16 cellular contexts compared by ENCODE assay signal in the genomic region with DNA sequence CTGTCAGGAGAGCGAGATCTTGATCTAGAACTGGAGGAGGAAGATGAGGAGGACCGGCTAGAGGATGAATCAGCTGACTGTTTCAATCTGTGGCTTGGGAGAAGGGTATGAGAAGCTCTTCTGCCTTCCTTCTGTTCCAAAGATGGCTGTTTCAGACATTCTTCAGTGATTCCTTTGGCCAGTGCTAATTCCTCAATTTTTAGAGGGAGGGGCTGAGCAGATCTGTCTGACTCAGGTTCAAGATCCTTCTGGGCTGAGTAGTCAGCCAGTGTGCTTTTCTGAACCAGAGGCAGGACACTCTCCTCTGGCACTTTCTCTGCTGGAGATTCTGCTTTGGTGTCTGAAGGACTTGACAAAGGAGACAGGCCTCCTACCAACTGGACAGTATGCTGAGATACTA. TPM values are rescaled to one million over a fixed set of nuclear protein-coding genes. Genes with fewer than 3 reads are reported as not detected.
DNase-seq lines count a peak whose midpoint lies in the region; ATAC-seq and TF ChIP-seq lines count a peak whose summit lies in the region.
"Had no signal": no experiment of that assay in that cellular context is flagged by ENCODE, and none has a peak within 500 bp of the region (broad histone marks: within the 10 kb centered on the region; RNA-seq: fewer than 3 reads in every experiment).

No MANE protein-coding gene starts in this region.

- H3K9me2 ChIP-seq in hepatocyte (replicated peaks; ENCODE audit: insufficient read depth) = no peaks in the 10 kb centered on the region

- ATAC-seq in activated naive CD8-positive, alpha-beta T cell treated with anti-CD3 and anti-CD28 coated beads, Interleukin-2, amount 50 U/mL, for 24 hours = no peak
- no peak for ATAC-seq in GM18870 (IDR thresholded peaks at IDR 0.05; ENCODE audit: unreplicated experiment)

- H3K27ac Mint-ChIP-seq in activated CD4-positive, alpha-beta T cell treated with anti-CD3 and anti-CD28 coated beads, Interleukin-2, amount 10 ng/mL, durations not matched to agents 24 days and 14 days = peak overlapping the region; percentile 5
- peak overlapping the region; percentile 8 for H3K27ac Mint-ChIP-seq in activated naive CD8-positive, alpha-beta T cell treated with anti-CD3 and anti-CD28 coated beads, Interleukin-2, amount 50 U/mL, for 24 hours
- H3K27ac Mint-ChIP-seq: activated naive CD4-positive, alpha-beta T cell treated with anti-CD3 and anti-CD28 coated beads for 36 hours; endodermal cell had no signal

- no peak for DNase-seq in activated CD4-positive, alpha-beta T cell treated with anti-CD3 and anti-CD28 coated beads, Interleukin-2, amount 10 ng/mL, durations not matched to agents 24 days and 14 days
- DNase-seq in activated CD4-positive, alpha-beta T cell treated with anti-CD3 and anti-CD28 coated beads, Interleukin-2, amount 50 U/mL, for 1 hour = no peak
- DNase-seq in activated naive CD8-positive, alpha-beta T cell treated with anti-CD3 and anti-CD28 coated beads, Interleukin-2, amount 50 U/mL, for 24 hours = no peak
- no peak for DNase-seq in hepatocyte (ENCODE audit: low spot score)
- DNase-seq in HEK293T (ENCODE audit: extremely low spot score) = no peak
- no peak for DNase-seq in NAMALWA (ENCODE audit: low spot score)
- DNase-seq: activated CD4-positive, alpha-beta T cell treated with anti-CD3 and anti-CD28 coated beads for 4 hours; activated naive CD4-positive, alpha-beta T cell treated with anti-CD3 and anti-CD28 coated beads for 36 hours; endodermal cell; NCI-H146; NCI-H774 had no signal

- CTCF ChIA-PET in HEK293T (lab: Yijun Ruan, JAX) = interaction anchor here (1.0 kb wide), 1 partner anchor 11 kb away, joined by 3 read pairs; no protein-coding TSS in a partner anchor

- POLR2A ChIA-PET in HEK293T (lab: Yijun Ruan, JAX) = no interaction called here

- peak overlapping the region in 3 of 5 donors; percentile 2 to 49 (median 29) for H3K9ac ChIP-seq in subcutaneous abdominal adipose tissue (ENCODE audit: low read length in 5 of 5)

- H3K4me1 ChIP-seq in hepatocyte (ENCODE audit: insufficient read depth) (peaks cover 8% of the 10 kb centered on the region), subcutaneous abdominal adipose tissue (ENCODE audit: control insufficient read depth in 5 of 5, insufficient read depth in 5 of 5, low read length in 5 of 5) (peaks cover 8 to 36% (median 30%) of the 10 kb centered on the region in 5 donors)

- H3K36me3 ChIP-seq in hepatocyte (replicated peaks; ENCODE audit: insufficient read depth, low read depth) = no peaks in the 10 kb centered on the region
- H3K36me3 ChIP-seq in subcutaneous abdominal adipose tissue (ENCODE audit: control insufficient read depth in 5 of 5, insufficient read depth in 5 of 5, low read length in 5 of 5) = peaks cover 28 to 93% (median 64%) of the 10 kb centered on the region in 5 donors

- H3K9me3 Mint-ChIP-seq in activated CD4-positive, alpha-beta T cell treated with anti-CD3 and anti-CD28 coated beads, Interleukin-2, amount 10 ng/mL, durations not matched to agents 24 days and 14 days = no peaks in the 10 kb centered on the region
- no peaks in the 10 kb centered on the region for H3K9me3 Mint-ChIP-seq in activated naive CD8-positive, alpha-beta T cell treated with anti-CD3 and anti-CD28 coated beads, Interleukin-2, amount 50 U/mL, for 24 hours
- H3K9me3 Mint-ChIP-seq: activated naive CD4-positive, alpha-beta T cell treated with anti-CD3 and anti-CD28 coated beads for 36 hours; endodermal cell had no signal

- H3K36me3 Mint-ChIP-seq in activated CD4-positive, alpha-beta T cell treated with anti-CD3 and anti-CD28 coated beads, Interleukin-2, amount 10 ng/mL, durations not matched to agents 24 days and 14 days (ENCODE audit: low read depth) = peaks cover 66% of the 10 kb centered on the region
- H3K36me3 Mint-ChIP-seq in activated naive CD8-positive, alpha-beta T cell treated with anti-CD3 and anti-CD28 coated beads, Interleukin-2, amount 50 U/mL, for 24 hours (ENCODE audit: low read depth) = peaks cover 54% of the 10 kb centered on the region

- H3K27me3 ChIP-seq in hepatocyte = no peaks in the 10 kb centered on the region
- H3K27me3 ChIP-seq in subcutaneous abdominal adipose tissue (ENCODE audit: control insufficient read depth in 5 of 5, insufficient read depth in 4 of 5, low read length in 5 of 5) = no peaks in the 10 kb centered on the region

- WGBS in hepatocyte (ENCODE audit: low lambda C conversion rate, missing lambda C conversion rate) = 88% methylated on average over 2 of the region's 2 CpGs

- no peak overlapping the region for H3K4me3 Mint-ChIP-seq in activated CD4-positive, alpha-beta T cell treated with anti-CD3 and anti-CD28 coated beads, Interleukin-2, amount 10 ng/mL, durations not matched to agents 24 days and 14 days
- no peak overlapping the region for H3K4me3 Mint-ChIP-seq in activated naive CD8-positive, alpha-beta T cell treated with anti-CD3 and anti-CD28 coated beads, Interleukin-2, amount 50 U/mL, for 24 hours
- H3K4me3 Mint-ChIP-seq: activated naive CD4-positive, alpha-beta T cell treated with anti-CD3 and anti-CD28 coated beads for 36 hours; endodermal cell had no signal

- no peaks in the 10 kb centered on the region for H3K4me1 Mint-ChIP-seq in activated CD4-positive, alpha-beta T cell treated with anti-CD3 and anti-CD28 coated beads, Interleukin-2, amount 10 ng/mL, durations not matched to agents 24 days and 14 days
- peaks cover 6% of the 10 kb centered on the region for H3K4me1 Mint-ChIP-seq in activated naive CD8-positive, alpha-beta T cell treated with anti-CD3 and anti-CD28 coated beads, Interleukin-2, amount 50 U/mL, for 24 hours

- no peak for TF ChIP-seq CTCF in hepatocyte (IDR thresholded peaks at IDR 0.05; ENCODE audit: poor library complexity)

- no peak overlapping the region for H3K4me2 ChIP-seq in hepatocyte

- H3K27ac ChIP-seq in hepatocyte (peak overlapping the region; percentile 87), subcutaneous abdominal adipose tissue (ENCODE audit: low read depth, low read length) (peak overlapping the region; percentile 99)
- H3K27ac ChIP-seq: SK-N-MC had no signal

- H3K4me3 ChIP-seq in hepatocyte = no peak overlapping the region
- no peak overlapping the region for H3K4me3 ChIP-seq in subcutaneous abdominal adipose tissue (ENCODE audit: low read depth in 1 of 5, low read length in 5 of 5)
- H3K4me3 ChIP-seq: SK-N-MC had no signal

- intact Hi-C loops in activated CD4-positive, alpha-beta T cell treated with anti-CD3 and anti-CD28 coated beads, Interleukin-2, amount 10 ng/mL, durations not matched to agents 24 days and 14 days (cut with micrococcal nuclease) = no loop called here

- peaks cover 52% of the 10 kb centered on the region for H3K79me2 ChIP-seq in hepatocyte

- H2AFZ ChIP-seq in hepatocyte = no peak overlapping the region

- H3K27me3 Mint-ChIP-seq in activated CD4-positive, alpha-beta T cell treated with anti-CD3 and anti-CD28 coated beads, Interleukin-2, amount 10 ng/mL, durations not matched to agents 24 days and 14 days = no peaks in the 10 kb centered on the region
- H3K27me3 Mint-ChIP-seq in activated naive CD8-positive, alpha-beta T cell treated with anti-CD3 and anti-CD28 coated beads, Interleukin-2, amount 50 U/mL, for 24 hours = no peaks in the 10 kb centered on the region

- H3K9me3 ChIP-seq in hepatocyte (ENCODE audit: low read depth) = no peaks in the 10 kb centered on the region
- no peaks in the 10 kb centered on the region for H3K9me3 ChIP-seq in subcutaneous abdominal adipose tissue (ENCODE audit: control insufficient read depth in 5 of 5, low read length in 5 of 5)

- H4K20me1 ChIP-seq in hepatocyte (ENCODE audit: insufficient read depth, poor library complexity, severe bottlenecking) = no peaks in the 10 kb centered on the region

TF ChIP-seq in HEK293T, 16 proteins besides CTCF, POLR2A, EP300 and RAD21:
- TF ChIP-seq L3MBTL2 (conservative IDR thresholded peaks at IDR 0.05) = no peak
- TF ChIP-seq LEF1 (IDR thresholded peaks at IDR 0.05; ENCODE audit: borderline replicate concordance) = no peak
- TF ChIP-seq ELF4 (IDR thresholded peaks at IDR 0.05) = no peak
- TF ChIP-seq SUZ12 (IDR thresholded peaks at IDR 0.05) = no peak
- TF ChIP-seq ARNT (IDR thresholded peaks at IDR 0.05) = no peak
- TF ChIP-seq, protein P1, sequence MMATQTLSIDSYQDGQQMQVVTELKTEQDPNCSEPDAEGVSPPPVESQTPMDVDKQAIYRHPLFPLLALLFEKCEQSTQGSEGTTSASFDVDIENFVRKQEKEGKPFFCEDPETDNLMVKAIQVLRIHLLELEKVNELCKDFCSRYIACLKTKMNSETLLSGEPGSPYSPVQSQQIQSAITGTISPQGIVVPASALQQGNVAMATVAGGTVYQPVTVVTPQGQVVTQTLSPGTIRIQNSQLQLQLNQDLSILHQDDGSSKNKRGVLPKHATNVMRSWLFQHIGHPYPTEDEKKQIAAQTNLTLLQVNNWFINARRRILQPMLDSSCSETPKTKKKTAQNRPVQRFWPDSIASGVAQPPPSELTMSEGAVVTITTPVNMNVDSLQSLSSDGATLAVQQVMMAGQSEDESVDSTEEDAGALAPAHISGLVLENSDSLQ (IDR thresholded peaks at IDR 0.05) = no peak
- TF ChIP-seq BHLHE40 (IDR thresholded peaks at IDR 0.05; ENCODE audit: borderline replicate concordance) = no peak
- TF ChIP-seq FOXK2 (IDR thresholded peaks at IDR 0.05) = no peak

RNA-seq across cellular contexts. Expression of a gene that starts 15.2 kb away (rescaled TPM):
- 221 and 224 TPM in 2 replicates for total RNA-seq in activated CD4-positive, alpha-beta T cell treated with anti-CD3 and anti-CD28 coated beads, Interleukin-2, amount 10 ng/mL, durations not matched to agents 24 days and 14 days
- 97.5 and 108 TPM in 2 replicates for total RNA-seq in hepatocyte
- 44.3 and 49.2 TPM in 2 replicates for polyA plus RNA-seq in hepatocyte

RNA-seq across cellular contexts. Expression of a gene that starts 15.6 kb away (rescaled TPM):
- 50.9 and 54.3 TPM in 2 replicates for total RNA-seq in activated CD4-positive, alpha-beta T cell treated with anti-CD3 and anti-CD28 coated beads, Interleukin-2, amount 10 ng/mL, durations not matched to agents 24 days and 14 days
- total RNA-seq in hepatocyte = 47.7 and 64.9 TPM in 2 replicates
- 118 and 146 TPM in 2 replicates for polyA plus RNA-seq in hepatocyte

RNA-seq across cellular contexts. Expression of a gene that starts 22.4 kb away (rescaled TPM):
- total RNA-seq in activated CD4-positive, alpha-beta T cell treated with anti-CD3 and anti-CD28 coated beads, Interleukin-2, amount 10 ng/mL, durations not matched to agents 24 days and 14 days = 1.6 and 1.7 TPM in 2 replicates
- total RNA-seq in hepatocyte = 6.7 and 6.9 TPM in 2 replicates
- 18.0 and 19.8 TPM in 2 replicates for polyA plus RNA-seq in hepatocyte

RNA-seq across cellular contexts. Expression of a gene that starts 25.1 kb away (rescaled TPM):
- total RNA-seq in activated CD4-positive, alpha-beta T cell treated with anti-CD3 and anti-CD28 coated beads, Interleukin-2, amount 10 ng/mL, durations not matched to agents 24 days and 14 days = not detected in 2 replicates
- total RNA-seq in hepatocyte = not detected in 2 replicates
- polyA plus RNA-seq in hepatocyte = not detected in 2 replicates
- total RNA-seq: A673; activated naive CD4-positive, alpha-beta T cell treated with anti-CD3 and anti-CD28 coated beads for 36 hours; HT-29 had no signal

RNA-seq across cellular contexts. Expression of a gene that starts 37.7 kb away (rescaled TPM):
- not detected in 2 replicates for total RNA-seq in activated CD4-positive, alpha-beta T cell treated with anti-CD3 and anti-CD28 coated beads, Interleukin-2, amount 10 ng/mL, durations not matched to agents 24 days and 14 days
- not detected in 2 replicates for total RNA-seq in hepatocyte
- polyA plus RNA-seq in hepatocyte = not detected in 2 replicates
- total RNA-seq: A673; activated naive CD4-positive, alpha-beta T cell treated with anti-CD3 and anti-CD28 coated beads for 36 hours; endodermal cell; HT-29 had no signal
